29 cellular contexts compared by ENCODE assay signal in genomic region chr6:33372532-33373123, GRCh38. TPM values are rescaled to one million over a fixed set of nuclear protein-coding genes. Genes with fewer than 3 reads are reported as not detected.
A peak's percentile ranks its signal among the peaks of the same experiment; 100 is the strongest.
DNase-seq lines count a peak whose midpoint lies in the region; ATAC-seq and TF ChIP-seq lines count a peak whose summit lies in the region.
"Had no signal": no experiment of that assay in that cellular context is flagged by ENCODE, and none has a peak within 500 bp of the region (broad histone marks: within the 10 kb centered on the region; RNA-seq: fewer than 3 reads in every experiment).

No MANE protein-coding gene starts in this region.

- intact Hi-C loops in left ventricle myocardium inferior (cut with micrococcal nuclease) (no loop called here), OCI-LY7 (cut with micrococcal nuclease; ENCODE audit: unreplicated experiment) (no loop called here)

- H3K4me3 ChIP-seq in cardiac muscle cell, result no peak overlapping the region
- no peak overlapping the region for H3K4me3 ChIP-seq in left ventricle myocardium inferior
- no peak overlapping the region for H3K4me3 ChIP-seq in OCI-LY7 (ENCODE audit: low read depth, low read length, poor library complexity, severe bottlenecking)
- H3K4me3 ChIP-seq in smooth muscle cell, result no peak overlapping the region
- H3K4me3 ChIP-seq: GM23248, tibial artery had no signal

- peak overlapping the region; percentile 66 for H2AFZ ChIP-seq in OCI-LY7 (ENCODE audit: low read length)
- no peak overlapping the region for H2AFZ ChIP-seq in smooth muscle cell (ENCODE audit: low read depth)
- H2AFZ ChIP-seq: GM23248 had no signal

- no peaks in the 10 kb centered on the region for H3F3A ChIP-seq in smooth muscle cell (ENCODE audit: low read depth)

- no TSS peak for BruUV-seq in OCI-LY7 (replicated peaks; lab: Mats Ljungman, UMichigan)

- H3K4me2 ChIP-seq in OCI-LY7 (ENCODE audit: low read length), result no peak overlapping the region
- no peak overlapping the region for H3K4me2 ChIP-seq in smooth muscle cell

- H3K27ac ChIP-seq in cardiac muscle cell (peak overlapping the region; percentile 76), left ventricle myocardium inferior (replicated peaks) (no peak overlapping the region), OCI-LY7 (ENCODE audit: low read depth, low read length, poor library complexity, severe bottlenecking) (no peak overlapping the region), smooth muscle cell (ENCODE audit: low read depth) (no peak overlapping the region)
- H3K27ac ChIP-seq: GM23248, tibial artery had no signal

- H3K9me3 ChIP-seq in cardiac muscle cell (ENCODE audit: low read depth), result no peaks in the 10 kb centered on the region
- no peaks in the 10 kb centered on the region for H3K9me3 ChIP-seq in left ventricle myocardium inferior (replicated peaks)
- H3K9me3 ChIP-seq in OCI-LY7 (ENCODE audit: low read length), result no peaks in the 10 kb centered on the region
- no peaks in the 10 kb centered on the region for H3K9me3 ChIP-seq in smooth muscle cell (replicated peaks; ENCODE audit: low read depth)
- H3K9me3 ChIP-seq: tibial artery had no signal

- ATAC-seq in HG03571 (IDR thresholded peaks at IDR 0.05; ENCODE audit: unreplicated experiment) (no peak), HG02970 (IDR thresholded peaks at IDR 0.05; ENCODE audit: low FRiP score, unreplicated experiment) (no peak)
- ATAC-seq: esophagus mucosa; naive thymus-derived CD4-positive, alpha-beta T cell had no signal

- POLR2A ChIA-PET in OCI-LY7 (lab: Charles Lee), result interaction anchor here (1.6 kb wide), 1 partner anchor 18 kb away, joined by 6 read pairs; no protein-coding TSS in a partner anchor

- TF ChIP-seq CTCF in cardiac muscle cell (IDR thresholded peaks at IDR 0.05; ENCODE audit: low read depth, low read length) (no peak), left ventricle myocardium inferior (IDR thresholded peaks at IDR 0.05; ENCODE audit: borderline replicate concordance) (no peak), OCI-LY7 (conservative IDR thresholded peaks at IDR 0.05; ENCODE audit: low read length) (no peak), smooth muscle cell (IDR thresholded peaks at IDR 0.05; ENCODE audit: borderline replicate concordance, insufficient read depth, poor library complexity, severe bottlenecking) (no peak)

- peaks cover 15% of the 10 kb centered on the region for H3K4me1 ChIP-seq in cardiac muscle cell (ENCODE audit: low read depth)
- peaks cover 25% of the 10 kb centered on the region for H3K4me1 ChIP-seq in left ventricle myocardium inferior
- peaks cover 10% of the 10 kb centered on the region for H3K4me1 ChIP-seq in OCI-LY7 (ENCODE audit: insufficient read depth, low read length, poor library complexity, severe bottlenecking)
- H3K4me1 ChIP-seq in smooth muscle cell (ENCODE audit: low read depth), result peaks cover 4% of the 10 kb centered on the region

- no peaks in the 10 kb centered on the region for H3K36me3 ChIP-seq in cardiac muscle cell
- no peaks in the 10 kb centered on the region for H3K36me3 ChIP-seq in left ventricle myocardium inferior
- no peaks in the 10 kb centered on the region for H3K36me3 ChIP-seq in OCI-LY7 (ENCODE audit: insufficient read depth, low read length)
- no peaks in the 10 kb centered on the region for H3K36me3 ChIP-seq in smooth muscle cell (ENCODE audit: low read depth)
- H3K36me3 ChIP-seq: tibial artery had no signal

- H3K9ac ChIP-seq in smooth muscle cell (ENCODE audit: low read depth), result no peak overlapping the region
- H3K9ac ChIP-seq: GM23248 had no signal

- no peak for DNase-seq in cardiac muscle cell (ENCODE audit: low read depth in 1 of 2, low spot score in 1 of 2)
- DNase-seq in left ventricle myocardium inferior, result no peak
- no peak for DNase-seq in OCI-LY7 (ENCODE audit: low spot score)
- no peak for DNase-seq in immature natural killer cell
- no peak for DNase-seq in cortex of kidney (lab: John Stamatoyannopoulos, UW)
- no peak for DNase-seq in smooth muscle cell (lab: John Stamatoyannopoulos, UW; ENCODE audit: unreplicated experiment)
- DNase-seq: activated CD4-positive, alpha-beta memory T cell treated with anti-CD3 and anti-CD28 coated beads, Interleukin-2, amount 10 ng/mL, durations not matched to agents 7 days and 5 days; activated naive CD4-positive, alpha-beta T cell treated with anti-CD3 and anti-CD28 coated beads for 36 hours; activated T-cell treated with anti-CD3 and anti-CD28 coated beads, Interleukin-2, amount 50 U/mL, for 24 hours; aorta; CD4-positive, CD25-positive, alpha-beta regulatory T cell; cerebellar nuclear complex; DND-41; effector CD8-positive, alpha-beta T cell; GM23248; hypothalamus; Kasumi-1; naive thymus-derived CD4-positive, alpha-beta T cell; NCI-H1092 treated with DMSO at 0.1 percent for 48 hours; NCI-H2081; NCI-H748 treated with DMSO at 0.1 percent for 48 hours; stimulated activated CD4-positive, alpha-beta T cell treated with anti-CD3 and anti-CD28 coated beads, Interleukin-1b, Interleukin-23, amount 100 ng/mL, for 48 hours; stimulated activated naive CD4-positive, alpha-beta T cell; tibial artery had no signal

- H3K9me3 Mint-ChIP-seq in immature natural killer cell, result no peaks in the 10 kb centered on the region
- H3K9me3 Mint-ChIP-seq: activated CD4-positive, alpha-beta memory T cell treated with anti-CD3 and anti-CD28 coated beads, Interleukin-2, amount 10 ng/mL, durations not matched to agents 7 days and 5 days; activated naive CD4-positive, alpha-beta T cell treated with anti-CD3 and anti-CD28 coated beads for 36 hours; activated T-cell treated with anti-CD3 and anti-CD28 coated beads, Interleukin-2, amount 50 U/mL, for 24 hours; CD4-positive, CD25-positive, alpha-beta regulatory T cell; memory B cell; naive thymus-derived CD4-positive, alpha-beta T cell; T-helper 1 cell treated with Interleukin-12 subunit alpha and Interleukin-12 subunit beta and Interleukin-4 antibody, amounts not matched to agents 30 μg/mL and 1 μg/mL, for 36 hours had no signal

- peak overlapping the region in 4 of 6 donors; percentile 64 to 94 (median 65) for H3K27ac Mint-ChIP-seq in immature natural killer cell
- H3K27ac Mint-ChIP-seq: activated CD4-positive, alpha-beta memory T cell treated with anti-CD3 and anti-CD28 coated beads, Interleukin-2, amount 10 ng/mL, durations not matched to agents 7 days and 5 days; activated naive CD4-positive, alpha-beta T cell treated with anti-CD3 and anti-CD28 coated beads for 36 hours; activated T-cell treated with anti-CD3 and anti-CD28 coated beads, Interleukin-2, amount 50 U/mL, for 24 hours; CD4-positive, CD25-positive, alpha-beta regulatory T cell; memory B cell; T-helper 1 cell treated with Interleukin-12 subunit alpha and Interleukin-12 subunit beta and Interleukin-4 antibody, amounts not matched to agents 30 μg/mL and 1 μg/mL, for 36 hours had no signal

- H3K27me3 Mint-ChIP-seq in immature natural killer cell (ENCODE audit: low read depth in 3 of 3), result peaks cover 0 to 4% (median 1%) of the 10 kb centered on the region in 3 donors
- H3K27me3 Mint-ChIP-seq: activated CD4-positive, alpha-beta memory T cell treated with anti-CD3 and anti-CD28 coated beads, Interleukin-2, amount 10 ng/mL, durations not matched to agents 7 days and 5 days; activated T-cell treated with anti-CD3 and anti-CD28 coated beads, Interleukin-2, amount 50 U/mL, for 24 hours; CD4-positive, CD25-positive, alpha-beta regulatory T cell; memory B cell; naive thymus-derived CD4-positive, alpha-beta T cell had no signal

- peak overlapping the region in 1 of 5 donors; percentile 15 for H3K4me3 Mint-ChIP-seq in immature natural killer cell
- H3K4me3 Mint-ChIP-seq: activated CD4-positive, alpha-beta memory T cell treated with anti-CD3 and anti-CD28 coated beads, Interleukin-2, amount 10 ng/mL, durations not matched to agents 7 days and 5 days; activated naive CD4-positive, alpha-beta T cell treated with anti-CD3 and anti-CD28 coated beads for 36 hours; activated T-cell treated with anti-CD3 and anti-CD28 coated beads, Interleukin-2, amount 50 U/mL, for 24 hours; memory B cell; naive thymus-derived CD4-positive, alpha-beta T cell; T-helper 1 cell treated with Interleukin-12 subunit alpha and Interleukin-12 subunit beta and Interleukin-4 antibody, amounts not matched to agents 30 μg/mL and 1 μg/mL, for 36 hours had no signal

- H4K20me1 ChIP-seq in OCI-LY7 (ENCODE audit: insufficient read depth, low read length) (no peaks in the 10 kb centered on the region), smooth muscle cell (ENCODE audit: low read depth) (no peaks in the 10 kb centered on the region)

- 64% methylated on average over 4 of the region's 4 CpGs for WGBS in smooth muscle cell (ENCODE audit: low lambda C conversion rate)

- H3K79me2 ChIP-seq in OCI-LY7 (ENCODE audit: insufficient read depth, low read depth, low read length), result no peaks in the 10 kb centered on the region
- no peaks in the 10 kb centered on the region for H3K79me2 ChIP-seq in smooth muscle cell (ENCODE audit: low read depth)

- no peaks in the 10 kb centered on the region for H3K36me3 Mint-ChIP-seq in immature natural killer cell
- H3K36me3 Mint-ChIP-seq: CD4-positive, CD25-positive, alpha-beta regulatory T cell; memory B cell; naive thymus-derived CD4-positive, alpha-beta T cell had no signal

- H3K9me2 ChIP-seq in OCI-LY7 (ENCODE audit: insufficient read depth, low read length), result no peaks in the 10 kb centered on the region

- CTCF ChIA-PET in OCI-LY7 (lab: Charles Lee; ENCODE audit: unreplicated experiment), result no interaction called here

- H3K4me1 Mint-ChIP-seq in immature natural killer cell, result peaks cover 18 to 28% of the 10 kb centered on the region in 2 donors

- H3K27me3 ChIP-seq in cardiac muscle cell, result no peaks in the 10 kb centered on the region
- no peaks in the 10 kb centered on the region for H3K27me3 ChIP-seq in left ventricle myocardium inferior (ENCODE audit: low read depth)
- H3K27me3 ChIP-seq in smooth muscle cell (ENCODE audit: low read depth), result no peaks in the 10 kb centered on the region
- H3K27me3 ChIP-seq: tibial artery had no signal

RNA-seq across cellular contexts. Expression of gene KIFC1, which starts 19.0 kb away (rescaled TPM):
- total RNA-seq in cardiac muscle cell, result 14.0 and 69.2 TPM in 2 replicates
- polyA plus RNA-seq in cardiac muscle cell, result 9.4 and 33.3 TPM in 2 replicates
- 0.49 TPM for total RNA-seq in left ventricle myocardium inferior
- total RNA-seq in OCI-LY7 (2014; rRNA removed; shearing (Covaris generic)), result 133 and 138 TPM in 2 replicates
- total RNA-seq in OCI-LY7 (2022), result 167 and 176 TPM in 2 replicates
- polyA plus RNA-seq in immature natural killer cell, result 1 to 10 TPM in 2 of 3 donors, not detected in 1; 2.2 to 3.7 TPM
- total RNA-seq in smooth muscle cell, result 12.0 and 21.5 TPM in 2 replicates
- 2.9 and 8.8 TPM in 2 replicates for polyA plus RNA-seq in smooth muscle cell

RNA-seq across cellular contexts. Expression of gene PHF1, which starts 38.2 kb away (rescaled TPM):
- total RNA-seq in cardiac muscle cell (61.9 and 116 TPM in 2 replicates), left ventricle myocardium inferior (52.2 TPM), OCI-LY7 (2022) (30.2 and 35.0 TPM in 2 replicates), smooth muscle cell (30.0 and 39.3 TPM in 2 replicates)
- polyA plus RNA-seq in cardiac muscle cell (34.5 and 62.1 TPM in 2 replicates), immature natural killer cell (10 to 100 TPM; 22.7 to 36.5 (median 29.8) TPM), smooth muscle cell (36.9 and 52.2 TPM in 2 replicates)
- total RNA-seq in OCI-LY7 (2014; rRNA removed; shearing (Covaris generic)), result 19.9 and 21.4 TPM in 2 replicates

RNA-seq across cellular contexts. Expression of gene CUTA, which starts 45.3 kb away (rescaled TPM):
- 304 and 348 TPM in 2 replicates for total RNA-seq in cardiac muscle cell
- 426 and 501 TPM in 2 replicates for polyA plus RNA-seq in cardiac muscle cell
- total RNA-seq in left ventricle myocardium inferior, result 107 TPM
- total RNA-seq in OCI-LY7 (2014; rRNA removed; shearing (Covaris generic)), result 147 and 164 TPM in 2 replicates
- total RNA-seq in OCI-LY7 (2022), result 165 and 175 TPM in 2 replicates
- 100 to 1,000 TPM; 367 to 404 (median 404) TPM for polyA plus RNA-seq in immature natural killer cell
- total RNA-seq in smooth muscle cell, result 126 and 173 TPM in 2 replicates
- 289 and 298 TPM in 2 replicates for polyA plus RNA-seq in smooth muscle cell

RNA-seq across cellular contexts. Expression of gene SYNGAP1, which starts 47.2 kb away (rescaled TPM):
- total RNA-seq in cardiac muscle cell, result 14.9 and 20.2 TPM in 2 replicates
- polyA plus RNA-seq in cardiac muscle cell, result 6.8 and 10.5 TPM in 2 replicates
- total RNA-seq in left ventricle myocardium inferior, result 6.5 TPM
- 5.4 and 5.6 TPM in 2 replicates for total RNA-seq in OCI-LY7 (2014; rRNA removed; shearing (Covaris generic))
- total RNA-seq in OCI-LY7 (2022), result 30.7 and 32.3 TPM in 2 replicates
- polyA plus RNA-seq in immature natural killer cell, result under 1 TPM; 0.02 to 0.32 (median 0.20) TPM
- total RNA-seq in smooth muscle cell, result 8.6 and 10.4 TPM in 2 replicates
- polyA plus RNA-seq in smooth muscle cell, result 1.9 and 7.9 TPM in 2 replicates

RNA-seq across cellular contexts. Expression of gene DAXX, which starts 49.9 kb away (rescaled TPM):
- 27.6 and 44.3 TPM in 2 replicates for total RNA-seq in cardiac muscle cell
- polyA plus RNA-seq in cardiac muscle cell, result 38.7 and 39.9 TPM in 2 replicates
- total RNA-seq in left ventricle myocardium inferior, result 17.7 TPM
- 77.5 and 79.2 TPM in 2 replicates for total RNA-seq in OCI-LY7 (2014; rRNA removed; shearing (Covaris generic))
- 93.3 and 97.8 TPM in 2 replicates for total RNA-seq in OCI-LY7 (2022)
- polyA plus RNA-seq in immature natural killer cell, result 100 to 1,000 TPM in 1 of 3 donors, 10 to 100 TPM in 2; 71.6 to 159 (median 75.1) TPM
- 19.0 and 23.7 TPM in 2 replicates for total RNA-seq in smooth muscle cell
- polyA plus RNA-seq in smooth muscle cell, result 38.3 and 51.3 TPM in 2 replicates
